In the genomic region with DNA sequence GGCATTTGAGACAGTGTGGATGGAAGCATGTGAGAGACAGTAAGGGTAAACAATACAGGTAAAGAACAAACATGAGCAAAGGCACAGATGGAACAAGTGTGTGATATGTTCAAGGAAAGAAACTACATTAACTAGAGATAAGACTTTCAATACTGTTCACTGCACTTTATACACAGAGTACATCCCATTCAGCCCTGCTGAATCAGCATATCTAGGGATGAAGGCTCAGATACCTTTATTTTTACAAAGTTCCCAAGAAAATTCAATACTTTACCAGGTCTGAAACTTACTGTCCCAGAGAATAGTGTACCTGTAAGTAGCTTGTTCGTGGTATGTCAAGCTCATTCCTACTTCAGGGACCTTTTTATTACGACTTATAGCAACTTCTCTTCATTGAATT, we compare ENCODE assay signal across 28 cellular contexts.
"Had no signal": no experiment of that assay in that cellular context is flagged by ENCODE, and none has a peak within 500 bp of the region (broad histone marks: within the 10 kb centered on the region; RNA-seq: fewer than 3 reads in every experiment).

No MANE protein-coding gene starts in this region.

- H3K4me1 ChIP-seq: ascending aorta, body of pancreas, breast epithelium, SJCRH30 had no signal

- DNase-seq: activated CD4-positive, alpha-beta T cell treated with anti-CD3 and anti-CD28 coated beads for 36 hours; activated CD4-positive, alpha-beta T cell treated with anti-CD3 and anti-CD28 coated beads, Interleukin-2, amount 10 ng/mL, durations not matched to agents 7 days and 5 days; activated CD4-positive, alpha-beta T cell treated with anti-CD3 and anti-CD28 coated beads, Interleukin-2, amount 50 U/mL, for 48 hours; activated CD8-positive, alpha-beta T cell treated with anti-CD3 and anti-CD28 coated beads, Interleukin-2, amount 10 ng/mL, durations not matched to agents 7 days and 5 days; activated gamma-delta T cell; activated naive CD4-positive, alpha-beta T cell treated with Interleukin-2 at 50 U/mL for 16 hours; activated naive CD8-positive, alpha-beta T cell treated with anti-CD3 and anti-CD28 coated beads, Interleukin-2, amount 10 ng/mL, durations not matched to agents 7 days and 5 days; activated T-cell treated with anti-CD3 and anti-CD28 coated beads, Interleukin-2, amount 50 U/mL, for 24 hours; amygdala; body of pancreas; NCI-H1105 treated with DMSO at 0.1 percent for 48 hours; NCI-H1436; NCI-H1694; NCI-H1930; NCI-H2081 treated with DMSO at 0.1 percent for 48 hours; NCI-H510A; NCI-H526; NCI-H774; SHP77; SJCRH30 had no signal

- H3K9me3 ChIP-seq: ascending aorta, body of pancreas, breast epithelium, SJCRH30 had no signal

- H3K27ac Mint-ChIP-seq: activated CD4-positive, alpha-beta T cell treated with anti-CD3 and anti-CD28 coated beads for 36 hours; activated CD4-positive, alpha-beta T cell treated with anti-CD3 and anti-CD28 coated beads, Interleukin-2, amount 10 ng/mL, durations not matched to agents 7 days and 5 days; activated CD8-positive, alpha-beta T cell treated with anti-CD3 and anti-CD28 coated beads, Interleukin-2, amount 10 ng/mL, durations not matched to agents 7 days and 5 days; activated naive CD8-positive, alpha-beta T cell treated with anti-CD3 and anti-CD28 coated beads, Interleukin-2, amount 10 ng/mL, durations not matched to agents 7 days and 5 days; activated T-cell treated with anti-CD3 and anti-CD28 coated beads, Interleukin-2, amount 50 U/mL, for 24 hours; activated T-helper 2 cell treated with anti-CD3 and anti-CD28 coated beads, Interferon-gamma antibody, Interleukin-2, Interleukin-4, amounts not matched to agents 10 μg/mL and 5 μg/mL and 100 μg/mL, durations not matched to agents 14 hours and 24 hours and 36 hours; T-helper 1 cell treated with Interleukin-12 subunit alpha and Interleukin-12 subunit beta and Interleukin-4 antibody, amounts not matched to agents 30 μg/mL and 1 μg/mL, for 36 hours; T-helper 2 cell treated with Interferon-gamma antibody and Interleukin-4, amounts not matched to agents 5 μg/mL and 100 μg/mL, for 36 hours; WTC11 had no signal

- H3K4me1 Mint-ChIP-seq: activated CD4-positive, alpha-beta T cell treated with anti-CD3 and anti-CD28 coated beads, Interleukin-2, amount 10 ng/mL, durations not matched to agents 7 days and 5 days; activated naive CD8-positive, alpha-beta T cell treated with anti-CD3 and anti-CD28 coated beads, Interleukin-2, amount 10 ng/mL, durations not matched to agents 7 days and 5 days had no signal

- H3K27me3 ChIP-seq: ascending aorta, body of pancreas, breast epithelium, SJCRH30 had no signal

- H3K4me3 ChIP-seq: ascending aorta, body of pancreas, breast epithelium, SJCRH30, SK-N-MC had no signal

- H3K36me3 ChIP-seq: ascending aorta, breast epithelium, SJCRH30 had no signal

- H3K36me3 Mint-ChIP-seq: WTC11 had no signal

- H3K27me3 Mint-ChIP-seq: activated CD4-positive, alpha-beta T cell treated with anti-CD3 and anti-CD28 coated beads for 36 hours; activated CD4-positive, alpha-beta T cell treated with anti-CD3 and anti-CD28 coated beads, Interleukin-2, amount 10 ng/mL, durations not matched to agents 7 days and 5 days; activated naive CD4-positive, alpha-beta T cell treated with anti-CD3 and anti-CD28 coated beads, Interleukin-2, amount 50 U/mL, for 24 hours; activated naive CD8-positive, alpha-beta T cell treated with anti-CD3 and anti-CD28 coated beads, Interleukin-2, amount 10 ng/mL, durations not matched to agents 7 days and 5 days; activated T-cell treated with anti-CD3 and anti-CD28 coated beads, Interleukin-2, amount 50 U/mL, for 24 hours had no signal

- H3K9me3 Mint-ChIP-seq: activated CD4-positive, alpha-beta T cell treated with anti-CD3 and anti-CD28 coated beads, Interleukin-2, amount 10 ng/mL, durations not matched to agents 7 days and 5 days; activated naive CD8-positive, alpha-beta T cell treated with anti-CD3 and anti-CD28 coated beads, Interleukin-2, amount 10 ng/mL, durations not matched to agents 7 days and 5 days; activated T-cell treated with anti-CD3 and anti-CD28 coated beads, Interleukin-2, amount 50 U/mL, for 24 hours; activated T-helper 2 cell treated with anti-CD3 and anti-CD28 coated beads, Interferon-gamma antibody, Interleukin-2, Interleukin-4, amounts not matched to agents 10 μg/mL and 5 μg/mL and 100 μg/mL, durations not matched to agents 14 hours and 24 hours and 36 hours; T-helper 1 cell treated with Interleukin-12 subunit alpha and Interleukin-12 subunit beta and Interleukin-4 antibody, amounts not matched to agents 30 μg/mL and 1 μg/mL, for 36 hours; T-helper 2 cell treated with Interferon-gamma antibody and Interleukin-4, amounts not matched to agents 5 μg/mL and 100 μg/mL, for 36 hours; WTC11 had no signal

- H3K4me3 Mint-ChIP-seq: activated CD4-positive, alpha-beta T cell treated with anti-CD3 and anti-CD28 coated beads for 36 hours; activated CD4-positive, alpha-beta T cell treated with anti-CD3 and anti-CD28 coated beads, Interleukin-2, amount 10 ng/mL, durations not matched to agents 7 days and 5 days; activated CD8-positive, alpha-beta T cell treated with anti-CD3 and anti-CD28 coated beads, Interleukin-2, amount 10 ng/mL, durations not matched to agents 7 days and 5 days; activated naive CD4-positive, alpha-beta T cell treated with anti-CD3 and anti-CD28 coated beads, Interleukin-2, amount 50 U/mL, for 24 hours; activated naive CD8-positive, alpha-beta T cell treated with anti-CD3 and anti-CD28 coated beads, Interleukin-2, amount 10 ng/mL, durations not matched to agents 7 days and 5 days; activated T-cell treated with anti-CD3 and anti-CD28 coated beads, Interleukin-2, amount 50 U/mL, for 24 hours; T-helper 1 cell treated with Interleukin-12 subunit alpha and Interleukin-12 subunit beta and Interleukin-4 antibody, amounts not matched to agents 30 μg/mL and 1 μg/mL, for 36 hours; T-helper 2 cell treated with Interferon-gamma antibody and Interleukin-4, amounts not matched to agents 5 μg/mL and 100 μg/mL, for 36 hours; WTC11 had no signal

- H3K27ac ChIP-seq: ascending aorta, body of pancreas, breast epithelium, SJCRH30, SK-N-MC had no signal
